8 cellular contexts compared by ENCODE assay signal in the genomic region with DNA sequence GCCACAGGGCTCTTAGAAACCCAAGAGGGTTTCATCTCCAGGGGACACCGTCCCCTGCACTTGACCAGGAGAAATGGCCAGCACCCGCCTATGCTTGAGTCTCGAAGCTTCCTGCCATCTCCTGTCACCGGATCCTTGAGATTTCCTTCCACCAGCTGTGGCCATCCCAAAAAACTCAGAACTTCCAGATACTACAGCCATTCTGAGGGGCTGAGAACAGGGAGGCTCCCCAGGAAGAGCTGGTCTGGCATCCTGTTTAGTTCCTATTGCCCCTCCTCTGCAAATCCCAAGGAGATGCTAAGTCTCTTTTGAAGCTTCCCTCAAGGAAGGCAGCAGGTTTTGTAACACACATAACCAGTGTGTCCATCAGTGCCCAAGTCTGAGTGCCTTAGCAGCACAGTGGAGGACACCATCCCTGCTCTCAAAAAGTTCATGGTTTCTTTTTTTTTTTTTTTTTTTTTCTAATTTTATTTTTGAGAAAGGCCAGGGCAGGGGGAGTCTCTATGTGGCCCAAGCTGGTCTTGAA. TPM values are rescaled to one million over a fixed set of nuclear protein-coding genes. Genes with fewer than 3 reads are reported as not detected.
DNase-seq lines count a peak whose midpoint lies in the region; ATAC-seq and TF ChIP-seq lines count a peak whose summit lies in the region.

No MANE protein-coding gene starts in this region.

- H3K4me1 ChIP-seq in mammary epithelial cell (ENCODE audit: insufficient read depth, low read length) (peaks cover 52% of the 10 kb centered on the region), mucosa of stomach (ENCODE audit: control insufficient read depth, insufficient read depth, low read length) (peaks cover 72% of the 10 kb centered on the region)

- no peaks in the 10 kb centered on the region for H3K27me3 Mint-ChIP-seq in IgD-negative memory B cell

- dilution Hi-C loops in mammary epithelial cell (cut with HindIII; ENCODE audit: low sequenced_read_pairs), result no loop called here

- no peaks in the 10 kb centered on the region for H3K36me3 Mint-ChIP-seq in IgD-negative memory B cell

- intact Hi-C loops in mammary epithelial cell (cut with micrococcal nuclease), result no loop called here

- H4K20me1 ChIP-seq in mammary epithelial cell (ENCODE audit: insufficient read depth, low read length), result no peaks in the 10 kb centered on the region

- peak overlapping the region; percentile 68 for H3K27ac ChIP-seq in mammary epithelial cell (ENCODE audit: insufficient read depth, low read depth, low read length)

- peak overlapping the region; percentile 79 for H3K4me3 ChIP-seq in AG04449 (ENCODE audit: low read depth, low read length)
- peak overlapping the region; percentile 71 to 81 (median 80) for H3K4me3 ChIP-seq in mammary epithelial cell (replicated peaks in 1 of 3; ENCODE audit: insufficient read depth in 1 of 3, low read depth in 2 of 3, low read length in 3 of 3)
- H3K4me3 ChIP-seq in mucosa of stomach (ENCODE audit: low read length), result peak overlapping the region; percentile 26

- no peaks in the 10 kb centered on the region for H3K9me3 Mint-ChIP-seq in IgD-negative memory B cell

- CTCF ChIA-PET in AG04449 (lab: Yijun Ruan, JAX), result interaction anchor here (0.7 to 5.8 kb wide), 7 partner anchors 8 to 253 kb away, joined by 3 to 109 read pairs (median 3); no protein-coding TSS in a partner anchor
- CTCF ChIA-PET in mammary epithelial cell (lab: Charles Lee; ENCODE audit: low non-redundant PET), result interaction anchor here (0.6 to 1.7 kb wide), 3 partner anchors 8 to 331 kb away, joined by 3 to 14 read pairs (median 8); no protein-coding TSS in a partner anchor

- H3K27me3 ChIP-seq in mammary epithelial cell (ENCODE audit: insufficient read depth, low read length) (no peaks in the 10 kb centered on the region), mucosa of stomach (ENCODE audit: control insufficient read depth, insufficient read depth, low read length) (no peaks in the 10 kb centered on the region)

- peaks cover 45 to 55% (median 53%) of the 10 kb centered on the region in 3 donors for H3K4me1 Mint-ChIP-seq in IgD-negative memory B cell

- no peak for TF ChIP-seq CTCF in AG04449 (IDR thresholded peaks at IDR 0.05; ENCODE audit: insufficient read depth, low read length, missing control alignments)
- no peak for TF ChIP-seq CTCF in mammary epithelial cell (conservative IDR thresholded peaks at IDR 0.05 in 1 of 2, IDR thresholded peaks at IDR 0.05 in 1 of 2; ENCODE audit: extremely low read depth in 1 of 2, insufficient read depth in 1 of 2, low read depth in 1 of 2, low read length in 2 of 2)

- H3K4me2 ChIP-seq in mammary epithelial cell (ENCODE audit: insufficient read depth, low read depth, low read length), result peak overlapping the region; percentile 90

- H3K4me3 Mint-ChIP-seq in IgD-negative memory B cell, result peak overlapping the region; percentile 87 to 96 (median 92)

- no peaks in the 10 kb centered on the region for H3K9me3 ChIP-seq in mammary epithelial cell (replicated peaks; ENCODE audit: insufficient read depth, low read length)
- no peaks in the 10 kb centered on the region for H3K9me3 ChIP-seq in mucosa of stomach (ENCODE audit: control insufficient read depth, low read length)

- H3K9ac ChIP-seq in mammary epithelial cell (ENCODE audit: insufficient read depth, low read length) (peak overlapping the region; percentile 71), mucosa of stomach (ENCODE audit: low read length) (peak overlapping the region; percentile 88)

- DNase-seq in AG04449 (ENCODE audit: low read depth, low spot score), result no peak
- DNase-seq in mammary epithelial cell, result no peak
- no peak for DNase-seq in hepatic stellate cell (ENCODE audit: low spot score)
- DNase-seq in activated CD4-positive, CD25-positive, alpha-beta regulatory T cell treated with anti-CD3 and anti-CD28 coated beads, Interleukin-2, amount 50 U/mL, for 72 hours, result no peak

- WGBS in mammary epithelial cell (ENCODE audit: low coverage, missing lambda C conversion rate), result 89% methylated on average over 4 of the region's 4 CpGs

- H2AFZ ChIP-seq in mammary epithelial cell (ENCODE audit: low read depth, low read length), result no peak overlapping the region

- peaks cover 2% of the 10 kb centered on the region for H3K36me3 ChIP-seq in mammary epithelial cell (ENCODE audit: insufficient read depth, low read length)
- peaks cover 6% of the 10 kb centered on the region for H3K36me3 ChIP-seq in mucosa of stomach (ENCODE audit: control insufficient read depth, insufficient read depth, low read length)

- H3K79me2 ChIP-seq in mammary epithelial cell (ENCODE audit: insufficient read depth, low read length), result peaks cover 42% of the 10 kb centered on the region

- POLR2A ChIA-PET in AG04449 (lab: Yijun Ruan, JAX), result no interaction called here

- no peak for ATAC-seq in GM19328 (IDR thresholded peaks at IDR 0.05; ENCODE audit: unreplicated experiment)
- ATAC-seq in HG03432 (IDR thresholded peaks at IDR 0.05; ENCODE audit: unreplicated experiment), result no peak

- peak overlapping the region; percentile 97 to 99 (median 97) for H3K27ac Mint-ChIP-seq in IgD-negative memory B cell

- in situ Hi-C loops in mammary epithelial cell (cut with MboI; ENCODE audit: low sequenced_read_pairs in 2 of 2), result no loop called here

- no TSS peak for BruUV-seq in mammary epithelial cell (replicated peaks; lab: Mats Ljungman, UMichigan)

RNA-seq across cellular contexts. Expression of a gene that starts 2.0 kb away (rescaled TPM):
- polyA plus RNA-seq in IgD-negative memory B cell, result 4.3 TPM
- total RNA-seq in mammary epithelial cell, result 10 to 100 TPM in 1 of 2 donors, 1 to 10 TPM in 1; 5.7 to 54.7 TPM
- 15.3 TPM for polyA plus RNA-seq in mammary epithelial cell
- 9.2 TPM for polyA minus RNA-seq in mammary epithelial cell

RNA-seq across cellular contexts. Expression of a gene that starts 26.8 kb away (rescaled TPM):
- polyA plus RNA-seq in IgD-negative memory B cell (0.43 TPM), mammary epithelial cell (0.07 TPM)
- not detected for total RNA-seq in mammary epithelial cell
- not detected for polyA minus RNA-seq in mammary epithelial cell

RNA-seq across cellular contexts. Expression of a gene that starts 41.0 kb away (rescaled TPM):
- polyA plus RNA-seq in IgD-negative memory B cell, result 0.14 TPM
- 1 to 10 TPM; 3.7 to 3.9 TPM for total RNA-seq in mammary epithelial cell
- 1.3 TPM for polyA plus RNA-seq in mammary epithelial cell
- polyA minus RNA-seq in mammary epithelial cell, result 1.3 TPM

Comparison
In these comparisons a context has a peak if more than half of its experiments do, and no peak if none do; other contexts are left out.
1. H3K4me3 ChIP-seq: peak in every context shown above with its lines; median percentile 80 in mammary epithelial cell; 79 in AG04449; 26 in mucosa of stomach.